In the genomic region with DNA sequence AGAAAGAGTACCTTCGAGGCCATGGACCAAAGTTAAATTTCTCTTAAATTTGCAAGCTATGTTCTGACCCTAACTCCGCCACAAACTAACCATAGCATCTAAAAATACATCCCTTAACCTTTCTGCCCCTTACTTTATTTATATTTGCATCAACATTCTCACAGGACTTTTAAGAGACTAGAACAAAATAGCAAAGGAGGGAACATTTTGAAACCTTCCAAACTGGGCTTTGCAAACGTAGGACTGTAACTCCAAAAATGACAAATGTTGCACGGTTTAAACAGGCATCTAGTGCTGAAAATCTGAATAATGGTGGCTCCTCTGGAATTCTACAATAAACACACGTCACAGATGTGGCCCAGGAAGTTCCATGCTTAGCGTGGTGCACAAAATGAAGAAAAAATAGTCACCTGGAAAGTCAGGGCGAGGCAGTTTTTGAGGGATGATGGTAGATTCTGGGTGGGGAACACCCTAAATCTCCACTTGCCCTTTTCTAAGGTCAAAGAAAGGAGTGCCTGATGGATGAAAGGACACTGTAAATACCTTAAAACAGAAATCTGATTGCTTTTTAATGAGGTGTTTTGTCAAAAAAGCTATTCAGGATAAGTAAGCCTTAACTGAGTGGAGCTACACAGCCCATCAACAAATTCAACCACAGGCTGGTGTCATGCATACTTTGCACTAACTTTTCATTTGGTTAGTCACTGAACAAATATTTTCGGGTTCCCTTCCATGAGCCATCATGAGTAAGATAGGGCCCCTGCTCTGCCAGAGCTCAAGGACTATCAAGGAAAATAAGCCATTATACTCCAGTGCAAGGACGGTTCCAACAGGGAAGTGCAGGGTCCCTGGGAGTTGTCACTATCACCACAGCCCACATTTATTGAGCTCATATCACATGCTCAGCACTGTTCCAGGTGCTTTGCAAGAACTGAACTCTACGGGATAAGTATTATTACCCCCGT, we compare ENCODE assay signal across 1 cellular context.
TF ChIP-seq lines count a peak whose summit lies in the region.

No MANE protein-coding gene starts in this region.

TF ChIP-seq in HepG2, 621 proteins besides CTCF, POLR2A, EP300 and RAD21 (continued from another document and continues in another):
- TF ChIP-seq, protein P1, sequence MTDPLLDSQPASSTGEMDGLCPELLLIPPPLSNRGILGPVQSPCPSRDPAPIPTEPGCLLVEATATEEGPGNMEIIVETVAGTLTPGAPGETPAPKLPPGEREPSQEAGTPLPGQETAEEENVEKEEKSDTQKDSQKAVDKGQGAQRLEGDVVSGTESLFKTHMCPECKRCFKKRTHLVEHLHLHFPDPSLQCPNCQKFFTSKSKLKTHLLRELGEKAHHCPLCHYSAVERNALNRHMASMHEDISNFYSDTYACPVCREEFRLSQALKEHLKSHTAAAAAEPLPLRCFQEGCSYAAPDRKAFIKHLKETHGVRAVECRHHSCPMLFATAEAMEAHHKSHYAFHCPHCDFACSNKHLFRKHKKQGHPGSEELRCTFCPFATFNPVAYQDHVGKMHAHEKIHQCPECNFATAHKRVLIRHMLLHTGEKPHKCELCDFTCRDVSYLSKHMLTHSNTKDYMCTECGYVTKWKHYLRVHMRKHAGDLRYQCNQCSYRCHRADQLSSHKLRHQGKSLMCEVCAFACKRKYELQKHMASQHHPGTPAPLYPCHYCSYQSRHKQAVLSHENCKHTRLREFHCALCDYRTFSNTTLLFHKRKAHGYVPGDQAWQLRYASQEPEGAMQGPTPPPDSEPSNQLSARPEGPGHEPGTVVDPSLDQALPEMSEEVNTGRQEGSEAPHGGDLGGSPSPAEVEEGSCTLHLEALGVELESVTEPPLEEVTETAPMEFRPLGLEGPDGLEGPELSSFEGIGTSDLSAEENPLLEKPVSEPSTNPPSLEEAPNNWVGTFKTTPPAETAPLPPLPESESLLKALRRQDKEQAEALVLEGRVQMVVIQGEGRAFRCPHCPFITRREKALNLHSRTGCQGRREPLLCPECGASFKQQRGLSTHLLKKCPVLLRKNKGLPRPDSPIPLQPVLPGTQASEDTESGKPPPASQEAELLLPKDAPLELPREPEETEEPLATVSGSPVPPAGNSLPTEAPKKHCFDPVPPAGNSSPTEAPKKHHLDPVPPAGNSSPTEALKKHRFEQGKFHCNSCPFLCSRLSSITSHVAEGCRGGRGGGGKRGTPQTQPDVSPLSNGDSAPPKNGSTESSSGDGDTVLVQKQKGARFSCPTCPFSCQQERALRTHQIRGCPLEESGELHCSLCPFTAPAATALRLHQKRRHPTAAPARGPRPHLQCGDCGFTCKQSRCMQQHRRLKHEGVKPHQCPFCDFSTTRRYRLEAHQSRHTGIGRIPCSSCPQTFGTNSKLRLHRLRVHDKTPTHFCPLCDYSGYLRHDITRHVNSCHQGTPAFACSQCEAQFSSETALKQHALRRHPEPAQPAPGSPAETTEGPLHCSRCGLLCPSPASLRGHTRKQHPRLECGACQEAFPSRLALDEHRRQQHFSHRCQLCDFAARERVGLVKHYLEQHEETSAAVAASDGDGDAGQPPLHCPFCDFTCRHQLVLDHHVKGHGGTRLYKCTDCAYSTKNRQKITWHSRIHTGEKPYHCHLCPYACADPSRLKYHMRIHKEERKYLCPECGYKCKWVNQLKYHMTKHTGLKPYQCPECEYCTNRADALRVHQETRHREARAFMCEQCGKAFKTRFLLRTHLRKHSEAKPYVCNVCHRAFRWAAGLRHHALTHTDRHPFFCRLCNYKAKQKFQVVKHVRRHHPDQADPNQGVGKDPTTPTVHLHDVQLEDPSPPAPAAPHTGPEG (CRISPR knock-in tag; IDR thresholded peaks at IDR 0.05), result 0 out of 2 replicates have a peak, but pooled peaks have one; percentile 57
- TF ChIP-seq ZNF761 (CRISPR knock-in tag; conservative IDR thresholded peaks at IDR 0.05) (no peak), ATF3 (CRISPR knock-in tag; IDR thresholded peaks at IDR 0.05) (peak; percentile 87), SIX1 (CRISPR knock-in tag; IDR thresholded peaks at IDR 0.05; ENCODE audit: borderline replicate concordance) (peak; percentile 54; the same call in 1 of the 2 replicates), ZNF792 (CRISPR knock-in tag; IDR thresholded peaks at IDR 0.05) (peak; percentile 90; the same call in 1 of the 2 replicates), HMGXB4 (CRISPR knock-in tag; IDR thresholded peaks at IDR 0.05; ENCODE audit: borderline replicate concordance in 1 of 2, low read depth in 1 of 2) (no peak), HDAC1 (CRISPR knock-in tag; IDR thresholded peaks at IDR 0.05) (peak; percentile 51; the same call in 1 of the 2 replicates), PAXIP1 (CRISPR knock-in tag; conservative IDR thresholded peaks at IDR 0.05) (peak; percentile 97), ZNF136 (CRISPR knock-in tag; IDR thresholded peaks at IDR 0.05; ENCODE audit: low read depth) (0 out of 2 replicates have a peak, but pooled peaks have one; percentile 46), ZNF331 (CRISPR knock-in tag; IDR thresholded peaks at IDR 0.05) (peak; percentile 54; the same call in 1 of the 2 replicates), ZSCAN30 (CRISPR knock-in tag; IDR thresholded peaks at IDR 0.05) (no peak), ZNF703 (CRISPR knock-in tag; IDR thresholded peaks at IDR 0.05; ENCODE audit: borderline replicate concordance) (no peak), SMAD3 (CRISPR knock-in tag; IDR thresholded peaks at IDR 0.05) (no peak), KLF9 (CRISPR knock-in tag; IDR thresholded peaks at IDR 0.05; ENCODE audit: low read depth) (0 out of 2 replicates have a peak, but pooled peaks have one; percentile 40), DNMT1 (CRISPR knock-in tag; IDR thresholded peaks at IDR 0.05) (no peak), POLR2G (IDR thresholded peaks at IDR 0.05; ENCODE audit: low read depth, low read length) (0 out of 2 replicates have a peak, but pooled peaks have one; percentile 34), ZBTB8A (CRISPR knock-in tag; IDR thresholded peaks at IDR 0.05; ENCODE audit: borderline replicate concordance, low read depth) (no peak), SRSF1 (optimal IDR thresholded peaks at IDR 0.05; ENCODE audit: low read depth, low read length) (no peak), HES4 (CRISPR knock-in tag; IDR thresholded peaks at IDR 0.05; ENCODE audit: borderline replicate concordance) (no peak), ZNF296 (CRISPR knock-in tag; conservative IDR thresholded peaks at IDR 0.05) (no peak), ZNF543 (CRISPR knock-in tag; IDR thresholded peaks at IDR 0.05) (0 out of 2 replicates have a peak, but pooled peaks have one; percentile 9), AHDC1 (CRISPR knock-in tag; IDR thresholded peaks at IDR 0.05; ENCODE audit: borderline replicate concordance) (peak; percentile 83; the same call in 1 of the 2 replicates), HOXD1 (CRISPR knock-in tag; IDR thresholded peaks at IDR 0.05) (peak; percentile 54; the same call in 1 of the 2 replicates), ARID4A (CRISPR knock-in tag; IDR thresholded peaks at IDR 0.05; ENCODE audit: borderline replicate concordance) (peak; percentile 57; the same call in 1 of the 2 replicates), SOX5 (CRISPR knock-in tag; IDR thresholded peaks at IDR 0.05; ENCODE audit: borderline replicate concordance) (peak; percentile 79; the same call in 1 of the 2 replicates), FOXO1 (CRISPR knock-in tag; IDR thresholded peaks at IDR 0.05) (peak; percentile 97), ZNF772 (CRISPR knock-in tag; IDR thresholded peaks at IDR 0.05) (0 out of 2 replicates have a peak, but pooled peaks have one; percentile 23), NR2F2 (IDR thresholded peaks at IDR 0.05; ENCODE audit: borderline replicate concordance, low read depth) (peak; percentile 40; the same call in 1 of the 2 replicates), ONECUT2 (CRISPR knock-in tag; IDR thresholded peaks at IDR 0.05) (peak; percentile 30; the same call in 1 of the 2 replicates)
